In genomic region chr1:235093013-235093618, GRCh38 we compare ENCODE assay signal across 1 cellular context.
TF ChIP-seq lines count a peak whose summit lies in the region.

No MANE protein-coding gene starts in this region.

TF ChIP-seq in K562, 482 proteins besides CTCF, POLR2A, EP300 and RAD21 (continued from another document):
- TF ChIP-seq TFE3 (CRISPR knock-in tag; IDR thresholded peaks at IDR 0.05) (no peak), GTF2A2 (tag; IDR thresholded peaks at IDR 0.05) (no peak), ZNF347 (CRISPR knock-in tag; IDR thresholded peaks at IDR 0.05; ENCODE audit: low read depth) (no peak), NR0B1 (IDR thresholded peaks at IDR 0.05; ENCODE audit: partially characterized antibody) (no peak), ZKSCAN1 (IDR thresholded peaks at IDR 0.05; ENCODE audit: low read depth, low read length) (peak; percentile 93), CEBPG (CRISPR knock-in tag; IDR thresholded peaks at IDR 0.05) (no peak; the same call in 1 of the 2 replicates), CEBPG (tag; conservative IDR thresholded peaks at IDR 0.05 in 1 of 2, IDR thresholded peaks at IDR 0.05 in 1 of 2) (no peak), XRCC4 (IDR thresholded peaks at IDR 0.05; ENCODE audit: extremely low read depth, insufficient read depth, insufficient read length) (no peak), CBX1 (IDR thresholded peaks at IDR 0.05; ENCODE audit: low read depth) (peak; percentile 45; the same call in 1 of the 2 replicates), GMEB1 (CRISPR knock-in tag; IDR thresholded peaks at IDR 0.05) (no peak), MLX (CRISPR knock-in tag; conservative IDR thresholded peaks at IDR 0.05) (no peak), THRAP3 (IDR thresholded peaks at IDR 0.05; ENCODE audit: borderline replicate concordance) (no peak), HMG20A (CRISPR knock-in tag; conservative IDR thresholded peaks at IDR 0.05) (no peak), STAG1 (CRISPR knock-in tag; IDR thresholded peaks at IDR 0.05; ENCODE audit: borderline replicate concordance) (peak; percentile 97), STAT5A (IDR thresholded peaks at IDR 0.05; ENCODE audit: borderline replicate concordance, low read length) (no peak), RBM22 (IDR thresholded peaks at IDR 0.05; ENCODE audit: low read depth, low read length, poor library complexity, severe bottlenecking) (no peak), PRMT5 (CRISPR knock-in tag; IDR thresholded peaks at IDR 0.05) (no peak), ELF2 (CRISPR knock-in tag; IDR thresholded peaks at IDR 0.05) (no peak), ZNF398 (CRISPR knock-in tag; IDR thresholded peaks at IDR 0.05) (no peak), ZNF143 (CRISPR knock-in tag; IDR thresholded peaks at IDR 0.05) (0 out of 2 replicates have a peak, but pooled peaks have one; percentile 18), MXD1 (CRISPR knock-in tag; IDR thresholded peaks at IDR 0.05; ENCODE audit: borderline replicate concordance, poor library complexity, severe bottlenecking) (no peak), CREM (IDR thresholded peaks at IDR 0.05; ENCODE audit: low read depth) (0 out of 2 replicates have a peak, but pooled peaks have one; percentile 7), HSF4 (CRISPR knock-in tag; IDR thresholded peaks at IDR 0.05; ENCODE audit: borderline replicate concordance) (no peak), RCOR1 (IDR thresholded peaks at IDR 0.05; ENCODE audit: borderline replicate concordance in 1 of 2, low read depth in 2 of 2, low read length in 2 of 2) (peak in 1 of 2 experiments; percentile 19; a peak in 1 of 4 replicates), ZNF263 (CRISPR knock-in tag; IDR thresholded peaks at IDR 0.05; ENCODE audit: borderline replicate concordance) (peak; percentile 57; the same call in 1 of the 2 replicates), KDM1A (IDR thresholded peaks at IDR 0.05) (no peak), ZNF197 (CRISPR knock-in tag; IDR thresholded peaks at IDR 0.05; ENCODE audit: low read depth) (no peak), ETV6 (IDR thresholded peaks at IDR 0.05; ENCODE audit: borderline replicate concordance in 1 of 2, low read depth in 2 of 2, low read length in 1 of 2) (no peak), ETV6 (CRISPR knock-in tag; IDR thresholded peaks at IDR 0.05; ENCODE audit: borderline replicate concordance) (no peak), ZNF140 (CRISPR knock-in tag; IDR thresholded peaks at IDR 0.05) (no peak), MTA3 (IDR thresholded peaks at IDR 0.05; ENCODE audit: borderline replicate concordance) (no peak), CCNT2 (IDR thresholded peaks at IDR 0.05; ENCODE audit: borderline replicate concordance, extremely low read depth, insufficient read length, low read depth, low read length) (no peak), RBBP5 (IDR thresholded peaks at IDR 0.05; ENCODE audit: borderline replicate concordance, insufficient read depth, low read length, poor library complexity, severe bottlenecking) (peak; percentile 43), USF1 (CRISPR knock-in tag; IDR thresholded peaks at IDR 0.05) (peak; percentile 18; the same call in 1 of the 2 replicates), SRSF7 (optimal IDR thresholded peaks at IDR 0.05; ENCODE audit: low read depth, low read length) (no peak), NFIC (IDR thresholded peaks at IDR 0.05) (no peak), ARID1B (IDR thresholded peaks at IDR 0.05) (no peak)
- TF ChIP-seq, protein P1, sequence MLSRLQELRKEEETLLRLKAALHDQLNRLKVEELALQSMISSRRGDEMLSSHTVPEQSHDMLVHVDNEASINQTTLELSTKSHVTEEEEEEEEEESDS (CRISPR knock-in tag; IDR thresholded peaks at IDR 0.05), result no peak
